ENCODE assay signal across 10 cellular contexts in genomic region chr10:45461034-45461433, GRCh38.
A peak's percentile ranks its signal among the peaks of the same experiment; 100 is the strongest.
DNase-seq lines count a peak whose midpoint lies in the region; ATAC-seq and TF ChIP-seq lines count a peak whose summit lies in the region.
"Had no signal": no experiment of that assay in that cellular context is flagged by ENCODE, and none has a peak within 500 bp of the region (broad histone marks: within the 10 kb centered on the region; RNA-seq: fewer than 3 reads in every experiment).

No MANE protein-coding gene starts in this region.

- H3K4me3 Mint-ChIP-seq in type B pancreatic cell, result no peak overlapping the region
- H3K4me3 Mint-ChIP-seq in Calu3 (ENCODE audit: low read depth, unreplicated experiment), result no peak overlapping the region

- no peak overlapping the region for H2AFZ ChIP-seq in smooth muscle cell (ENCODE audit: low read depth)

- no peaks in the 10 kb centered on the region for H3K36me3 ChIP-seq in smooth muscle cell (ENCODE audit: low read depth)

- H3K4me1 ChIP-seq in smooth muscle cell (ENCODE audit: low read depth), result no peaks in the 10 kb centered on the region

- H3K9me3 Mint-ChIP-seq in type B pancreatic cell (no peaks in the 10 kb centered on the region), Calu3 (ENCODE audit: low read depth, unreplicated experiment) (no peaks in the 10 kb centered on the region)

- peak overlapping the region; percentile 39 for H3K27ac ChIP-seq in smooth muscle cell (ENCODE audit: low read depth)
- H3K27ac ChIP-seq: right atrium auricular region had no signal

- DNase-seq in smooth muscle cell (lab: John Stamatoyannopoulos, UW; ENCODE audit: unreplicated experiment) (no peak), type B pancreatic cell (ENCODE audit: extremely low spot score, unreplicated experiment) (no peak), Calu3 (no peak)
- DNase-seq in activated CD4-positive, CD25-positive, alpha-beta regulatory T cell treated with anti-CD3 and anti-CD28 coated beads, Interleukin-2, amount 50 U/mL, for 72 hours, result no peak
- DNase-seq: cerebellar nuclear complex, NCI-H345 had no signal

- H3K4me1 Mint-ChIP-seq in type B pancreatic cell (ENCODE audit: unreplicated experiment) (no peaks in the 10 kb centered on the region), Calu3 (ENCODE audit: low read depth, unreplicated experiment) (no peaks in the 10 kb centered on the region)

- no peak overlapping the region for H3K4me2 ChIP-seq in smooth muscle cell

- H3K9ac ChIP-seq in smooth muscle cell (ENCODE audit: low read depth), result no peak overlapping the region

- no peaks in the 10 kb centered on the region for H3K9me3 ChIP-seq in smooth muscle cell (replicated peaks; ENCODE audit: low read depth)
- H3K9me3 ChIP-seq: right atrium auricular region had no signal

- intact Hi-C loops in Calu3 (cut with micrococcal nuclease; ENCODE audit: unreplicated experiment), result no loop called here

- H3K79me2 ChIP-seq in smooth muscle cell (ENCODE audit: low read depth), result no peaks in the 10 kb centered on the region

- no TSS peak for BruUV-seq in Calu3 (replicated peaks; lab: Mats Ljungman, UMichigan)

- ATAC-seq in HG02588 (IDR thresholded peaks at IDR 0.05; ENCODE audit: unreplicated experiment) (peak; percentile 74), HG03571 (IDR thresholded peaks at IDR 0.05; ENCODE audit: unreplicated experiment) (peak; percentile 71)

- no peaks in the 10 kb centered on the region for H3K27me3 ChIP-seq in smooth muscle cell (ENCODE audit: low read depth)
- H3K27me3 ChIP-seq: right atrium auricular region had no signal

- in situ Hi-C loops in GM18951 (cut with MboI; ENCODE audit: low sequenced_read_pairs, unreplicated experiment), result loop anchor here (10.0 kb wide), 1 partner anchor 214 kb away; the partner anchor contains the start of gene ZFAND4

- 69% methylated on average over 7 of the region's 7 CpGs for WGBS in smooth muscle cell (ENCODE audit: low lambda C conversion rate)

- H3K27me3 Mint-ChIP-seq in type B pancreatic cell (no peaks in the 10 kb centered on the region), Calu3 (ENCODE audit: unreplicated experiment) (no peaks in the 10 kb centered on the region)

- H3K36me3 Mint-ChIP-seq in type B pancreatic cell (peaks cover 4% of the 10 kb centered on the region), Calu3 (ENCODE audit: insufficient read depth, unreplicated experiment) (no peaks in the 10 kb centered on the region)

- peak; percentile 63 for TF ChIP-seq POLR2A in GM18951 (IDR thresholded peaks at IDR 0.05; ENCODE audit: extremely low read depth, insufficient read depth, insufficient read length)

- peaks cover 4% of the 10 kb centered on the region for H4K20me1 ChIP-seq in smooth muscle cell (ENCODE audit: low read depth)

- CTCF ChIA-PET in Calu3 (lab: Charles Lee), result interaction anchor here (0.9 to 1.9 kb wide), 2 partner anchors 211 to 226 kb away, joined by 3 to 4 read pairs; no protein-coding TSS in a partner anchor

- no peak overlapping the region for H3K27ac Mint-ChIP-seq in type B pancreatic cell
- no peak overlapping the region for H3K27ac Mint-ChIP-seq in Calu3 (ENCODE audit: unreplicated experiment)

- TF ChIP-seq CTCF in smooth muscle cell (IDR thresholded peaks at IDR 0.05; ENCODE audit: borderline replicate concordance, insufficient read depth, poor library complexity, severe bottlenecking) (no peak), type B pancreatic cell (conservative IDR thresholded peaks at IDR 0.05) (no peak), Calu3 (IDR thresholded peaks at IDR 0.05; ENCODE audit: unreplicated experiment) (no peak)

- no peak overlapping the region for H3K4me3 ChIP-seq in smooth muscle cell
- H3K4me3 ChIP-seq: right atrium auricular region had no signal

- no peaks in the 10 kb centered on the region for H3F3A ChIP-seq in smooth muscle cell (ENCODE audit: low read depth)
